In the genomic region with DNA sequence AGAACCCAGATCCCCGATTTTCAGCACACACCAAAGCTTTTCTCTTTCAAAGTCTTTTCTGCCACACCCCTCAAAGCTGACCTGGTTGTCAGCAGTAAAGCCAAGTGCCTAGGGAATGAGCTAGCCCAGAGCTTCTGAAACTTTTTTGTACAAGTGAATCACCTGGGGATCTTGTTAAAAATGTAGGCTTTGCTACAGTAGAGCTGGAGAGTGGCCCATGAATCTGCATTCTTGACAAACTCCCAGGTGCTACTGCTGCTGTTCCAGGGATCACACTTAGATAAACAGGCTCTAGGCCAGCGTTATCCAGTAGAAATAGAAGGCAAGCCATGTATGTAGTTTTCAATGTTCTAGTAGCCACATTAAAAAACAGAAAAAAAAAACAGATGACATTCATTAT, we compare ENCODE assay signal across 24 cellular contexts.
"Had no signal": no experiment of that assay in that cellular context is flagged by ENCODE, and none has a peak within 500 bp of the region (broad histone marks: within the 10 kb centered on the region; RNA-seq: fewer than 3 reads in every experiment).

No MANE protein-coding gene starts in this region.

- H3K27ac ChIP-seq: colonic mucosa, epithelial cell of prostate, gastroesophageal sphincter, hepatocyte, left ventricle myocardium inferior, lower lobe of right lung had no signal

- DNase-seq: cerebellar nuclear complex; colonic mucosa; cortex of kidney; effector CD8-positive, alpha-beta T cell; effector memory CD8-positive, alpha-beta T cell; endodermal cell; erythroblast; foreskin fibroblast; heart left ventricle; hypothalamus; immature natural killer cell; islet precursor cell; kidney; kidney glomerular epithelial cell; left colon; left ventricle myocardium inferior; lower lobe of right lung; mesenchymal stem cell; mucosa of descending colon; naive B cell had no signal

- H3K36me3 ChIP-seq: colonic mucosa, gastroesophageal sphincter, heart left ventricle, left ventricle myocardium inferior, lower lobe of right lung had no signal

- H3K27me3 ChIP-seq: colonic mucosa, gastroesophageal sphincter, heart left ventricle, hepatocyte had no signal

- H3K4me3 ChIP-seq: colonic mucosa, gastroesophageal sphincter, heart left ventricle, hepatocyte, left ventricle myocardium inferior, lower lobe of right lung, mucosa of descending colon had no signal

- ATAC-seq: effector memory CD8-positive, alpha-beta T cell; gastroesophageal sphincter; heart left ventricle; left colon; left lobe of liver; lower lobe of right lung; mucosa of descending colon had no signal

- H3K4me1 ChIP-seq: colonic mucosa, lower lobe of right lung had no signal

- H3K9me3 ChIP-seq: colonic mucosa, gastroesophageal sphincter, heart left ventricle, left ventricle myocardium inferior, lower lobe of right lung, mucosa of descending colon had no signal
